In the genomic region with DNA sequence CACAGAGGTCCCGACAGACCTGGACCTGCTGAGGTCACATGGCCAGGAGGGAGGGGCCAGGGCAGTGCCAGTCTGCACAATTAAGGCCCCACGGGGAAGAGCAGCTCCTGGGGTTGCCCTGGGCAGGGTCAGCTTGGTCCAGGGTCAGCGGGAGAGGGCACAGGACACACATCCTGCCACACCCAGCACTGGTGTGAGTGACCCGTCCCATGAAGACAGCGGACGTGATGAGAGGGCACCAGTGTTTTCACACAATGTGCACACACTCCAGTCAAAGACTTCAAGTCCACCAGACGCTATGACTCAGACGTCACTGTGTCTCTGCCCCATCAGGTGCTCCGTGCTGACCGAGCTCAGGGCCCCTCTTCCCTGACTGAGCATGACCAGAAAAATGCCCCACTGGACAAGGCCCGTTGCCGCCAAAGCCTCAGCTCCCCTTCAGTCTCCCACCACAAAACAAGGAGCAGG, we compare ENCODE assay signal across 9 cellular contexts. TPM values are rescaled to one million over a fixed set of nuclear protein-coding genes. Genes with fewer than 3 reads are reported as not detected.
DNase-seq lines count a peak whose midpoint lies in the region; ATAC-seq and TF ChIP-seq lines count a peak whose summit lies in the region.
"Had no signal": no experiment of that assay in that cellular context is flagged by ENCODE, and none has a peak within 500 bp of the region (broad histone marks: within the 10 kb centered on the region; RNA-seq: fewer than 3 reads in every experiment).

No MANE protein-coding gene starts in this region.

- TF ChIP-seq CTCF in ovary (IDR thresholded peaks at IDR 0.05) = no peak

- no peak overlapping the region for H3K27ac ChIP-seq in ovary

- no peaks in the 10 kb centered on the region for H3K9me3 Mint-ChIP-seq in T-helper 2 cell treated with Interferon-gamma antibody and Interleukin-4, amounts not matched to agents 5 μg/mL and 100 μg/mL, for 36 hours
- H3K9me3 Mint-ChIP-seq in activated T-helper 1 cell treated with anti-CD3 and anti-CD28 coated beads, Interleukin-12 subunit alpha, Interleukin-12 subunit beta, Interleukin-2, Interleukin-4 antibody, amounts not matched to agents 30 ng/mL and 10 ng/mL and 1 ng/mL, durations not matched to agents 14 hours and 24 hours and 36 hours = no peaks in the 10 kb centered on the region
- peaks cover 0 to 2% (median 0%) of the 10 kb centered on the region in 6 donors for H3K9me3 Mint-ChIP-seq in immature natural killer cell
- no peaks in the 10 kb centered on the region for H3K9me3 Mint-ChIP-seq in stimulated activated memory B cell treated with anti-CD40 and anti-IgM and Interleukin-4, amounts not matched to agents 10 μg/mL and 1 μg/mL and 100 μg/mL, for 72 hours

- no peak for ATAC-seq in stimulated activated memory B cell treated with anti-CD40 and anti-IgM and Interleukin-4, amounts not matched to agents 10 μg/mL and 1 μg/mL and 100 μg/mL, for 72 hours
- ATAC-seq in HG03196 (IDR thresholded peaks at IDR 0.05; ENCODE audit: unreplicated experiment) = no peak

- no peak for TF ChIP-seq EP300 in ovary (IDR thresholded peaks at IDR 0.05)

- no peaks in the 10 kb centered on the region for H3K27me3 Mint-ChIP-seq in T-helper 2 cell treated with Interferon-gamma antibody and Interleukin-4, amounts not matched to agents 5 μg/mL and 100 μg/mL, for 36 hours (ENCODE audit: low read depth)
- peaks cover 2% of the 10 kb centered on the region for H3K27me3 Mint-ChIP-seq in activated T-helper 1 cell treated with anti-CD3 and anti-CD28 coated beads, Interleukin-12 subunit alpha, Interleukin-12 subunit beta, Interleukin-2, Interleukin-4 antibody, amounts not matched to agents 30 ng/mL and 10 ng/mL and 1 ng/mL, durations not matched to agents 14 hours and 24 hours and 36 hours (ENCODE audit: insufficient read depth)
- H3K27me3 Mint-ChIP-seq in immature natural killer cell (ENCODE audit: low read depth in 3 of 3) = peaks cover 9 to 15% (median 11%) of the 10 kb centered on the region in 3 donors
- H3K27me3 Mint-ChIP-seq in stimulated activated memory B cell treated with anti-CD40 and anti-IgM and Interleukin-4, amounts not matched to agents 10 μg/mL and 1 μg/mL and 100 μg/mL, for 72 hours = no peaks in the 10 kb centered on the region

- no peaks in the 10 kb centered on the region for H3K9me3 ChIP-seq in ovary

- H3K27me3 ChIP-seq in ovary = no peaks in the 10 kb centered on the region

- peaks cover 31% of the 10 kb centered on the region for H3K4me1 ChIP-seq in ovary (ENCODE audit: insufficient read depth)

- peak overlapping the region; percentile 52 for H3K27ac Mint-ChIP-seq in T-helper 2 cell treated with Interferon-gamma antibody and Interleukin-4, amounts not matched to agents 5 μg/mL and 100 μg/mL, for 36 hours
- H3K27ac Mint-ChIP-seq in activated T-helper 1 cell treated with anti-CD3 and anti-CD28 coated beads, Interleukin-12 subunit alpha, Interleukin-12 subunit beta, Interleukin-2, Interleukin-4 antibody, amounts not matched to agents 30 ng/mL and 10 ng/mL and 1 ng/mL, durations not matched to agents 14 hours and 24 hours and 36 hours = peak overlapping the region; percentile 23
- H3K27ac Mint-ChIP-seq in immature natural killer cell = peak overlapping the region; percentile 12 to 74 (median 65)
- H3K27ac Mint-ChIP-seq in stimulated activated memory B cell treated with anti-CD40 and anti-IgM and Interleukin-4, amounts not matched to agents 10 μg/mL and 1 μg/mL and 100 μg/mL, for 72 hours = peak overlapping the region; percentile 94

- H3K36me3 Mint-ChIP-seq in T-helper 2 cell treated with Interferon-gamma antibody and Interleukin-4, amounts not matched to agents 5 μg/mL and 100 μg/mL, for 36 hours (ENCODE audit: low read depth) = peaks cover 6% of the 10 kb centered on the region
- H3K36me3 Mint-ChIP-seq in activated T-helper 1 cell treated with anti-CD3 and anti-CD28 coated beads, Interleukin-12 subunit alpha, Interleukin-12 subunit beta, Interleukin-2, Interleukin-4 antibody, amounts not matched to agents 30 ng/mL and 10 ng/mL and 1 ng/mL, durations not matched to agents 14 hours and 24 hours and 36 hours (ENCODE audit: low read depth) = peaks cover 6% of the 10 kb centered on the region
- H3K36me3 Mint-ChIP-seq in immature natural killer cell = no peaks in the 10 kb centered on the region
- peaks cover 7% of the 10 kb centered on the region for H3K36me3 Mint-ChIP-seq in stimulated activated memory B cell treated with anti-CD40 and anti-IgM and Interleukin-4, amounts not matched to agents 10 μg/mL and 1 μg/mL and 100 μg/mL, for 72 hours

- DNase-seq in T-helper 2 cell treated with Interferon-gamma antibody and Interleukin-4, amounts not matched to agents 5 μg/mL and 100 μg/mL, for 36 hours (ENCODE audit: low spot score) = no peak
- DNase-seq in T-helper 2 cell (no peak), immature natural killer cell (no peak), ovary (no peak), AG08396 (ENCODE audit: low spot score) (no peak)
- no peak for DNase-seq in activated T-helper 1 cell treated with anti-CD3 and anti-CD28 coated beads, Interleukin-12 subunit alpha, Interleukin-12 subunit beta, Interleukin-2, Interleukin-4 antibody, amounts not matched to agents 30 ng/mL and 10 ng/mL and 1 ng/mL, durations not matched to agents 14 hours and 24 hours and 36 hours (ENCODE audit: low spot score)
- DNase-seq: SHP77 had no signal

- H3K4me3 Mint-ChIP-seq in T-helper 2 cell treated with Interferon-gamma antibody and Interleukin-4, amounts not matched to agents 5 μg/mL and 100 μg/mL, for 36 hours = peak overlapping the region; percentile 21
- peak overlapping the region; percentile 39 for H3K4me3 Mint-ChIP-seq in activated T-helper 1 cell treated with anti-CD3 and anti-CD28 coated beads, Interleukin-12 subunit alpha, Interleukin-12 subunit beta, Interleukin-2, Interleukin-4 antibody, amounts not matched to agents 30 ng/mL and 10 ng/mL and 1 ng/mL, durations not matched to agents 14 hours and 24 hours and 36 hours
- H3K4me3 Mint-ChIP-seq in immature natural killer cell = peak overlapping the region; percentile 32 to 51 (median 42)
- peak overlapping the region; percentile 91 for H3K4me3 Mint-ChIP-seq in stimulated activated memory B cell treated with anti-CD40 and anti-IgM and Interleukin-4, amounts not matched to agents 10 μg/mL and 1 μg/mL and 100 μg/mL, for 72 hours

- 47 to 58% (median 57%) methylated on average over 9 to 12 of the region's 12 CpGs for WGBS in ovary, 3 donors

- intact Hi-C loops in activated T-helper 1 cell treated with anti-CD3 and anti-CD28 coated beads, Interleukin-12 subunit alpha, Interleukin-12 subunit beta, Interleukin-2, Interleukin-4 antibody, amounts not matched to agents 30 ng/mL and 10 ng/mL and 1 ng/mL, durations not matched to agents 14 hours and 24 hours and 36 hours (cut with micrococcal nuclease) = no loop called here
- intact Hi-C loops in ovary (cut with DNase I) = loop anchor here in 2 of 4 donors (5.0 to 10.0 kb wide), 2 partner anchors 81 to 168 kb away; a partner anchor contains a TSS

- H3K4me1 Mint-ChIP-seq in T-helper 2 cell treated with Interferon-gamma antibody and Interleukin-4, amounts not matched to agents 5 μg/mL and 100 μg/mL, for 36 hours (ENCODE audit: low read depth) = peaks cover 17% of the 10 kb centered on the region
- peaks cover 26% of the 10 kb centered on the region for H3K4me1 Mint-ChIP-seq in activated T-helper 1 cell treated with anti-CD3 and anti-CD28 coated beads, Interleukin-12 subunit alpha, Interleukin-12 subunit beta, Interleukin-2, Interleukin-4 antibody, amounts not matched to agents 30 ng/mL and 10 ng/mL and 1 ng/mL, durations not matched to agents 14 hours and 24 hours and 36 hours (ENCODE audit: low read depth)
- peaks cover 27 to 53% of the 10 kb centered on the region in 2 donors for H3K4me1 Mint-ChIP-seq in immature natural killer cell
- H3K4me1 Mint-ChIP-seq in stimulated activated memory B cell treated with anti-CD40 and anti-IgM and Interleukin-4, amounts not matched to agents 10 μg/mL and 1 μg/mL and 100 μg/mL, for 72 hours = peaks cover 63% of the 10 kb centered on the region

- H3K4me3 ChIP-seq in ovary = no peak overlapping the region

- TF ChIP-seq POLR2A in ovary (IDR thresholded peaks at IDR 0.05) = no peak

- H3K36me3 ChIP-seq in ovary = no peaks in the 10 kb centered on the region

RNA-seq across cellular contexts. Expression of a gene that starts 4.2 kb away (rescaled TPM):
- 162 and 170 TPM in 2 replicates for total RNA-seq in activated T-helper 1 cell treated with anti-CD3 and anti-CD28 coated beads, Interleukin-12 subunit alpha, Interleukin-12 subunit beta, Interleukin-2, Interleukin-4 antibody, amounts not matched to agents 30 ng/mL and 10 ng/mL and 1 ng/mL, durations not matched to agents 14 hours and 24 hours and 36 hours
- polyA plus RNA-seq in immature natural killer cell (100 to 1,000 TPM in 1 of 3 donors, 10 to 100 TPM in 2; 45.6 to 102 (median 61.1) TPM), ovary (100 to 1,000 TPM in 1 of 2 donors, 10 to 100 TPM in 1; 26.0 to 162 TPM)
- total RNA-seq in ovary = 100 to 1,000 TPM; 105 to 196 (median 127) TPM

RNA-seq across cellular contexts. Expression of a gene that starts 4.6 kb away (rescaled TPM):
- total RNA-seq in activated T-helper 1 cell treated with anti-CD3 and anti-CD28 coated beads, Interleukin-12 subunit alpha, Interleukin-12 subunit beta, Interleukin-2, Interleukin-4 antibody, amounts not matched to agents 30 ng/mL and 10 ng/mL and 1 ng/mL, durations not matched to agents 14 hours and 24 hours and 36 hours = not detected in 2 replicates
- polyA plus RNA-seq in immature natural killer cell = not detected
- total RNA-seq in ovary = not detected
- polyA plus RNA-seq in ovary = not detected

RNA-seq across cellular contexts. Expression of a gene that starts 9.7 kb away (rescaled TPM):
- total RNA-seq in activated T-helper 1 cell treated with anti-CD3 and anti-CD28 coated beads, Interleukin-12 subunit alpha, Interleukin-12 subunit beta, Interleukin-2, Interleukin-4 antibody, amounts not matched to agents 30 ng/mL and 10 ng/mL and 1 ng/mL, durations not matched to agents 14 hours and 24 hours and 36 hours = 112 and 114 TPM in 2 replicates
- polyA plus RNA-seq in immature natural killer cell = 100 to 1,000 TPM; 227 to 382 (median 255) TPM
- 100 to 1,000 TPM in 6 of 7 donors, 10 to 100 TPM in 1; 60.6 to 438 (median 210) TPM for total RNA-seq in ovary
- 100 to 1,000 TPM in 1 of 2 donors, 10 to 100 TPM in 1; 90.6 to 159 TPM for polyA plus RNA-seq in ovary

RNA-seq across cellular contexts. Expression of a gene that starts 16.5 kb away (rescaled TPM):
- total RNA-seq in activated T-helper 1 cell treated with anti-CD3 and anti-CD28 coated beads, Interleukin-12 subunit alpha, Interleukin-12 subunit beta, Interleukin-2, Interleukin-4 antibody, amounts not matched to agents 30 ng/mL and 10 ng/mL and 1 ng/mL, durations not matched to agents 14 hours and 24 hours and 36 hours = not detected in 2 replicates
- polyA plus RNA-seq in immature natural killer cell (not detected), ovary (under 1 TPM in 1 of 2 donors, not detected in 1; 0.07 TPM)
- 1 to 10 TPM in 1 of 7 donors, under 1 TPM in 4, not detected in 2; 0.22 to 7.4 (median 0.32) TPM for total RNA-seq in ovary

RNA-seq across cellular contexts. Expression of a gene that starts 23.2 kb away (rescaled TPM):
- total RNA-seq in activated T-helper 1 cell treated with anti-CD3 and anti-CD28 coated beads, Interleukin-12 subunit alpha, Interleukin-12 subunit beta, Interleukin-2, Interleukin-4 antibody, amounts not matched to agents 30 ng/mL and 10 ng/mL and 1 ng/mL, durations not matched to agents 14 hours and 24 hours and 36 hours = 15.8 and 18.3 TPM in 2 replicates
- polyA plus RNA-seq in immature natural killer cell = 10 to 100 TPM in 1 of 3 donors, 1 to 10 TPM in 2; 4.5 to 13.3 (median 5.2) TPM
- total RNA-seq in ovary = 10 to 100 TPM in 1 of 7 donors, 1 to 10 TPM in 6; 1.5 to 10.5 (median 2.6) TPM
- polyA plus RNA-seq in ovary = 1 to 10 TPM; 1.4 to 1.9 TPM

Comparison
In these comparisons a context has a peak if more than half of its experiments do, and no peak if none do; other contexts are left out.
1. H3K27ac Mint-ChIP-seq: peak in every context shown above with its lines; median percentile 94 in stimulated activated memory B cell treated with anti-CD40 and anti-IgM and Interleukin-4, amounts not matched to agents 10 μg/mL and 1 μg/mL and 100 μg/mL, for 72 hours; 65 in immature natural killer cell; 52 in T-helper 2 cell treated with Interferon-gamma antibody and Interleukin-4, amounts not matched to agents 5 μg/mL and 100 μg/mL, for 36 hours; 23 in activated T-helper 1 cell treated with anti-CD3 and anti-CD28 coated beads, Interleukin-12 subunit alpha, Interleukin-12 subunit beta, Interleukin-2, Interleukin-4 antibody, amounts not matched to agents 30 ng/mL and 10 ng/mL and 1 ng/mL, durations not matched to agents 14 hours and 24 hours and 36 hours.
2. H3K4me3 Mint-ChIP-seq: peak in every context shown above with its lines; median percentile 91 in stimulated activated memory B cell treated with anti-CD40 and anti-IgM and Interleukin-4, amounts not matched to agents 10 μg/mL and 1 μg/mL and 100 μg/mL, for 72 hours; 42 in immature natural killer cell; 39 in activated T-helper 1 cell treated with anti-CD3 and anti-CD28 coated beads, Interleukin-12 subunit alpha, Interleukin-12 subunit beta, Interleukin-2, Interleukin-4 antibody, amounts not matched to agents 30 ng/mL and 10 ng/mL and 1 ng/mL, durations not matched to agents 14 hours and 24 hours and 36 hours; 21 in T-helper 2 cell treated with Interferon-gamma antibody and Interleukin-4, amounts not matched to agents 5 μg/mL and 100 μg/mL, for 36 hours.